Comparison of ENCODE assay signal across 8 cellular contexts in genomic region chr6:20126789-20127653, GRCh38.
A peak's percentile ranks its signal among the peaks of the same experiment; 100 is the strongest.
DNase-seq lines count a peak whose midpoint lies in the region; ATAC-seq and TF ChIP-seq lines count a peak whose summit lies in the region.

No MANE protein-coding gene starts in this region.

- no peaks in the 10 kb centered on the region for H3F3A ChIP-seq in neural progenitor cell (ENCODE audit: low read depth)

- H3K9me3 Mint-ChIP-seq in neural progenitor cell = no peaks in the 10 kb centered on the region

- H3K9me3 ChIP-seq in OCI-LY7 (ENCODE audit: low read length) = no peaks in the 10 kb centered on the region
- H3K9me3 ChIP-seq in neural progenitor cell (ENCODE audit: low read depth) = no peaks in the 10 kb centered on the region

- TF ChIP-seq CTCF in OCI-LY7 (conservative IDR thresholded peaks at IDR 0.05; ENCODE audit: low read length) = peak; percentile 97
- peak; percentile 95 for TF ChIP-seq CTCF in neural progenitor cell (IDR thresholded peaks at IDR 0.05)

- H3K4me3 Mint-ChIP-seq in neural progenitor cell = no peak overlapping the region

- H3K27ac Mint-ChIP-seq in neural progenitor cell = no peak overlapping the region

- H3K4me3 ChIP-seq in OCI-LY7 (ENCODE audit: low read depth, low read length, poor library complexity, severe bottlenecking) (no peak overlapping the region), neural progenitor cell (no peak overlapping the region)

- H3K36me3 Mint-ChIP-seq in neural progenitor cell = peaks cover 2% of the 10 kb centered on the region

- H3K79me2 ChIP-seq in OCI-LY7 (ENCODE audit: insufficient read depth, low read depth, low read length) = no peaks in the 10 kb centered on the region
- no peaks in the 10 kb centered on the region for H3K79me2 ChIP-seq in neural progenitor cell (ENCODE audit: low read depth)

- no peaks in the 10 kb centered on the region for H3K4me1 ChIP-seq in OCI-LY7 (ENCODE audit: insufficient read depth, low read length, poor library complexity, severe bottlenecking)
- peaks cover 4% of the 10 kb centered on the region for H3K4me1 ChIP-seq in neural progenitor cell

- POLR2A ChIA-PET in OCI-LY7 (lab: Charles Lee) = interaction anchor here (0.6 kb wide), 1 partner anchor 241 kb away, joined by 3 read pairs; no protein-coding TSS in a partner anchor

- H3K9ac ChIP-seq in neural progenitor cell = no peak overlapping the region

- H4K20me1 ChIP-seq in OCI-LY7 (ENCODE audit: insufficient read depth, low read length) (no peaks in the 10 kb centered on the region), neural progenitor cell (ENCODE audit: low read depth) (no peaks in the 10 kb centered on the region)

- peak; percentile 84 for DNase-seq in D341Med (ENCODE audit: low spot score)
- peak; percentile 75 for DNase-seq in KBM-7
- DNase-seq in OCI-LY7 (ENCODE audit: low spot score) = peak; percentile 66
- DNase-seq in activated T-cell treated with anti-CD3 and anti-CD28 coated beads for 48 hours (ENCODE audit: low read depth) = peak; percentile 59
- DNase-seq in fibroblast of peridontal ligament (ENCODE audit: extremely low read depth) = peak; percentile 65
- DNase-seq in neural progenitor cell (ENCODE audit: low spot score) = peak; percentile 80
- peak; percentile 22 for DNase-seq in stromal cell of bone marrow (ENCODE audit: low read depth)

- no peaks in the 10 kb centered on the region for H3K36me3 ChIP-seq in OCI-LY7 (ENCODE audit: insufficient read depth, low read length)
- H3K36me3 ChIP-seq in neural progenitor cell = no peaks in the 10 kb centered on the region

- peak; percentile 84 for ATAC-seq in GM21528 (IDR thresholded peaks at IDR 0.05; ENCODE audit: low FRiP score, unreplicated experiment)

- no peaks in the 10 kb centered on the region for H3K27me3 ChIP-seq in neural progenitor cell

- CTCF ChIA-PET in OCI-LY7 (lab: Charles Lee; ENCODE audit: unreplicated experiment) = interaction anchor here (1.1 kb wide), 1 partner anchor 20 kb away, joined by 3 read pairs; no protein-coding TSS in a partner anchor

- intact Hi-C loops in OCI-LY7 (cut with micrococcal nuclease; ENCODE audit: unreplicated experiment) = loop anchor here (5.0 kb wide), 1 partner anchor 35 kb away; no protein-coding TSS in a partner anchor

- in situ Hi-C loops in KBM-7 (cut with MboI; ENCODE audit: low pct_unique_long_range_greater_than_20kb, low sequenced_read_pairs) = no loop called here

- H3K4me2 ChIP-seq in OCI-LY7 (ENCODE audit: low read length) (no peak overlapping the region), neural progenitor cell (no peak overlapping the region)

- H3K27me3 Mint-ChIP-seq in neural progenitor cell (ENCODE audit: insufficient read depth, low read depth) = peaks cover 1% of the 10 kb centered on the region

- no peak overlapping the region for H3K27ac ChIP-seq in OCI-LY7 (ENCODE audit: low read depth, low read length, poor library complexity, severe bottlenecking)
- no peak overlapping the region for H3K27ac ChIP-seq in neural progenitor cell

- H2AFZ ChIP-seq in OCI-LY7 (ENCODE audit: low read length) (no peak overlapping the region), neural progenitor cell (replicated peaks) (peak overlapping the region; percentile 78)

- H3K4me1 Mint-ChIP-seq in neural progenitor cell = peaks cover 4% of the 10 kb centered on the region

- BruUV-seq in OCI-LY7 (replicated peaks; lab: Mats Ljungman, UMichigan) = no TSS peak

- H3K9me2 ChIP-seq in OCI-LY7 (ENCODE audit: insufficient read depth, low read length) = no peaks in the 10 kb centered on the region

Comparison
In these comparisons a context has a peak if more than half of its experiments do, and no peak if none do; other contexts are left out.
1. DNase-seq: peak in every context shown above with its lines; median percentile 84 in D341Med; 80 in neural progenitor cell; 75 in KBM-7; 66 in OCI-LY7; 65 in fibroblast of peridontal ligament; 59 in activated T-cell treated with anti-CD3 and anti-CD28 coated beads for 48 hours; 22 in stromal cell of bone marrow.